Comparison of ENCODE assay signal across 21 cellular contexts in genomic region chr2:99467390-99467789, GRCh38.
"Had no signal": no experiment of that assay in that cellular context is flagged by ENCODE, and none has a peak within 500 bp of the region (broad histone marks: within the 10 kb centered on the region; RNA-seq: fewer than 3 reads in every experiment).

No MANE protein-coding gene starts in this region.

- H3K4me1 Mint-ChIP-seq: activated CD4-positive, alpha-beta T cell treated with anti-CD3 and anti-CD28 coated beads, Interleukin-2, amount 10 ng/mL, durations not matched to agents 24 days and 14 days had no signal

- H3K9me3 ChIP-seq: Peyer's patch had no signal

- H3K27me3 Mint-ChIP-seq: activated CD4-positive, alpha-beta T cell treated with anti-CD3 and anti-CD28 coated beads, Interleukin-2, amount 10 ng/mL, durations not matched to agents 24 days and 14 days; activated CD8-positive, alpha-beta memory T cell treated with anti-CD3 and anti-CD28 coated beads, Interleukin-2, amount 10 ng/mL, durations not matched to agents 7 days and 5 days; activated T-cell treated with anti-CD3 and anti-CD28 coated beads, Interleukin-2, amount 50 U/mL, for 24 hours; IgD-negative memory B cell had no signal

- H3K27ac ChIP-seq: Peyer's patch, RWPE1 had no signal

- H3K4me3 Mint-ChIP-seq: activated CD4-positive, alpha-beta T cell treated with anti-CD3 and anti-CD28 coated beads, Interleukin-2, amount 10 ng/mL, durations not matched to agents 24 days and 14 days; activated CD8-positive, alpha-beta memory T cell treated with anti-CD3 and anti-CD28 coated beads, Interleukin-2, amount 10 ng/mL, durations not matched to agents 7 days and 5 days; activated T-cell treated with anti-CD3 and anti-CD28 coated beads, Interleukin-2, amount 50 U/mL, for 24 hours; activated T-helper 1 cell treated with anti-CD3 and anti-CD28 coated beads, Interleukin-12 subunit alpha, Interleukin-12 subunit beta, Interleukin-2, Interleukin-4 antibody, amounts not matched to agents 30 ng/mL and 10 ng/mL and 1 ng/mL, durations not matched to agents 14 hours and 24 hours and 36 hours; T-helper 1 cell treated with Interleukin-12 subunit alpha and Interleukin-12 subunit beta and Interleukin-4 antibody, amounts not matched to agents 30 μg/mL and 1 μg/mL, for 36 hours had no signal

- DNase-seq: activated CD4-positive, alpha-beta T cell treated with anti-CD3 and anti-CD28 coated beads, Interleukin-2, amount 10 ng/mL, durations not matched to agents 24 days and 14 days; activated CD4-positive, alpha-beta T cell treated with anti-CD3 and anti-CD28 coated beads, Interleukin-2, amount 50 U/mL, for 48 hours; activated CD4-positive, CD25-positive, alpha-beta regulatory T cell treated with anti-CD3 and anti-CD28 coated beads, Interleukin-2, amount 50 U/mL, for 72 hours; activated CD8-positive, alpha-beta memory T cell treated with anti-CD3 and anti-CD28 coated beads, Interleukin-2, amount 10 ng/mL, durations not matched to agents 7 days and 5 days; activated effector memory CD4-positive, alpha-beta T cell treated with Interleukin-2 at 50 U/mL for 16 hours; activated naive CD4-positive, alpha-beta T cell treated with Interleukin-2 at 50 U/mL for 16 hours; activated T-cell treated with anti-CD3 and anti-CD28 coated beads, Interleukin-2, amount 50 U/mL, for 24 hours; central memory CD4-positive, alpha-beta T cell; KG1; NCI-H1048; NCI-H146; NCI-H187 treated with DMSO at 0.1 percent for 48 hours; NCI-H2171; NCI-H69; Peyer's patch; SHP77 treated with DMSO at 0.1 percent for 48 hours had no signal

- ATAC-seq: activated CD8-positive, alpha-beta memory T cell treated with anti-CD3 and anti-CD28 coated beads, Interleukin-2, amount 10 ng/mL, durations not matched to agents 7 days and 5 days; activated naive CD4-positive, alpha-beta T cell treated with anti-CD3 and anti-CD28 coated beads, Interleukin-2, amount 50 U/mL, for 72 hours had no signal

- H3K27me3 ChIP-seq: Peyer's patch had no signal

- H3K4me1 ChIP-seq: Peyer's patch had no signal

- H3K9me3 Mint-ChIP-seq: activated CD4-positive, alpha-beta T cell treated with anti-CD3 and anti-CD28 coated beads, Interleukin-2, amount 10 ng/mL, durations not matched to agents 24 days and 14 days; activated T-cell treated with anti-CD3 and anti-CD28 coated beads, Interleukin-2, amount 50 U/mL, for 24 hours; activated T-helper 1 cell treated with anti-CD3 and anti-CD28 coated beads, Interleukin-12 subunit alpha, Interleukin-12 subunit beta, Interleukin-2, Interleukin-4 antibody, amounts not matched to agents 30 ng/mL and 10 ng/mL and 1 ng/mL, durations not matched to agents 14 hours and 24 hours and 36 hours; IgD-negative memory B cell had no signal

- H3K4me3 ChIP-seq: Peyer's patch had no signal

- H3K27ac Mint-ChIP-seq: activated CD4-positive, alpha-beta T cell treated with anti-CD3 and anti-CD28 coated beads, Interleukin-2, amount 10 ng/mL, durations not matched to agents 24 days and 14 days; activated CD8-positive, alpha-beta memory T cell treated with anti-CD3 and anti-CD28 coated beads, Interleukin-2, amount 10 ng/mL, durations not matched to agents 7 days and 5 days; activated naive CD4-positive, alpha-beta T cell treated with anti-CD3 and anti-CD28 coated beads, Interleukin-2, amount 50 U/mL, for 72 hours; activated T-cell treated with anti-CD3 and anti-CD28 coated beads, Interleukin-2, amount 50 U/mL, for 24 hours; activated T-helper 1 cell treated with anti-CD3 and anti-CD28 coated beads, Interleukin-12 subunit alpha, Interleukin-12 subunit beta, Interleukin-2, Interleukin-4 antibody, amounts not matched to agents 30 ng/mL and 10 ng/mL and 1 ng/mL, durations not matched to agents 14 hours and 24 hours and 36 hours; T-helper 1 cell treated with Interleukin-12 subunit alpha and Interleukin-12 subunit beta and Interleukin-4 antibody, amounts not matched to agents 30 μg/mL and 1 μg/mL, for 36 hours had no signal
